ENCODE assay signal across 1 cellular context in genomic region chr1:52702886-52703787, GRCh38.
TF ChIP-seq lines count a peak whose summit lies in the region.

No MANE protein-coding gene starts in this region.

TF ChIP-seq in K562, 482 proteins besides CTCF, POLR2A, EP300 and RAD21 (continued from another document and continues in another):
- TF ChIP-seq GABPB1 (CRISPR knock-in tag; IDR thresholded peaks at IDR 0.05) (peak; percentile 63; the same call in 1 of the 2 replicates), GMEB1 (CRISPR knock-in tag; IDR thresholded peaks at IDR 0.05) (0 out of 2 replicates have a peak, but pooled peaks have one; percentile 47), TFE3 (CRISPR knock-in tag; IDR thresholded peaks at IDR 0.05) (peak; percentile 94), TAF1 (IDR thresholded peaks at IDR 0.05; ENCODE audit: control insufficient read depth, extremely low read depth, insufficient read depth, low read length, severe bottlenecking) (peak; percentile 26), ZNF282 (CRISPR knock-in tag; IDR thresholded peaks at IDR 0.05) (no peak), NKRF (IDR thresholded peaks at IDR 0.05; ENCODE audit: borderline replicate concordance) (peak; percentile 95), CXXC5 (CRISPR knock-in tag; IDR thresholded peaks at IDR 0.05) (peak; percentile 95), PYGO2 (tag; IDR thresholded peaks at IDR 0.05) (no peak), HDAC8 (tag; IDR thresholded peaks at IDR 0.05) (peak; percentile 88), ZBTB49 (CRISPR knock-in tag; IDR thresholded peaks at IDR 0.05; ENCODE audit: borderline replicate concordance) (no peak), SP2 (IDR thresholded peaks at IDR 0.05; ENCODE audit: extremely low read depth, low read depth, low read length, poor library complexity, severe bottlenecking) (peak; percentile 55), ZNF175 (CRISPR knock-in tag; IDR thresholded peaks at IDR 0.05; ENCODE audit: low read depth) (peak; percentile 79; the same call in 1 of the 2 replicates), NFIC (IDR thresholded peaks at IDR 0.05) (0 out of 2 replicates have a peak, but pooled peaks have one; percentile 16), ZNF395 (CRISPR knock-in tag; IDR thresholded peaks at IDR 0.05) (peak; percentile 70), ARID1B (IDR thresholded peaks at IDR 0.05) (peak; percentile 39), ZFP91 (CRISPR knock-in tag; IDR thresholded peaks at IDR 0.05) (peak; percentile 70; the same call in 1 of the 2 replicates), MTA3 (IDR thresholded peaks at IDR 0.05; ENCODE audit: borderline replicate concordance) (peak; percentile 80; the same call in 1 of the 2 replicates), JUND (IDR thresholded peaks at IDR 0.05; ENCODE audit: borderline replicate concordance, low read depth, low read length) (peak; percentile 93), JUND (tag; IDR thresholded peaks at IDR 0.05; ENCODE audit: borderline replicate concordance, low read depth, low read length) (peak; percentile 93; the same call in 2 of the 3 replicates), RAD51 (IDR thresholded peaks at IDR 0.05; ENCODE audit: borderline replicate concordance, low read depth) (peak; percentile 95), PHF8 (IDR thresholded peaks at IDR 0.05; ENCODE audit: borderline replicate concordance, low read length) (peak; percentile 62; the same call in 1 of the 2 replicates), DPF2 (IDR thresholded peaks at IDR 0.05) (peak; percentile 76), ZNF431 (CRISPR knock-in tag; IDR thresholded peaks at IDR 0.05) (peak; percentile 69; the same call in 1 of the 2 replicates), RBM25 (IDR thresholded peaks at IDR 0.05; ENCODE audit: low read depth, low read length, severe bottlenecking) (peak; percentile 90), KLF1 (tag; IDR thresholded peaks at IDR 0.05) (peak; percentile 61; the same call in 1 of the 2 replicates), TSHZ1 (CRISPR knock-in tag; IDR thresholded peaks at IDR 0.05) (no peak), TOE1 (IDR thresholded peaks at IDR 0.05; ENCODE audit: borderline replicate concordance) (peak; percentile 95), TOE1 (CRISPR knock-in tag; IDR thresholded peaks at IDR 0.05; ENCODE audit: borderline replicate concordance, low read depth) (peak; percentile 88; the same call in 1 of the 2 replicates), ZNF766 (CRISPR knock-in tag; conservative IDR thresholded peaks at IDR 0.05) (peak; percentile 48), FOXP1 (CRISPR knock-in tag; IDR thresholded peaks at IDR 0.05) (peak; percentile 60; the same call in 1 of the 2 replicates), CCAR2 (IDR thresholded peaks at IDR 0.05; ENCODE audit: low read depth, low read length) (no peak)
- TF ChIP-seq, protein P1, sequence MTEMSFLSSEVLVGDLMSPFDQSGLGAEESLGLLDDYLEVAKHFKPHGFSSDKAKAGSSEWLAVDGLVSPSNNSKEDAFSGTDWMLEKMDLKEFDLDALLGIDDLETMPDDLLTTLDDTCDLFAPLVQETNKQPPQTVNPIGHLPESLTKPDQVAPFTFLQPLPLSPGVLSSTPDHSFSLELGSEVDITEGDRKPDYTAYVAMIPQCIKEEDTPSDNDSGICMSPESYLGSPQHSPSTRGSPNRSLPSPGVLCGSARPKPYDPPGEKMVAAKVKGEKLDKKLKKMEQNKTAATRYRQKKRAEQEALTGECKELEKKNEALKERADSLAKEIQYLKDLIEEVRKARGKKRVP (CRISPR knock-in tag; IDR thresholded peaks at IDR 0.05), result 0 out of 2 replicates have a peak, but pooled peaks have one; percentile 10
- TF ChIP-seq, protein P2, sequence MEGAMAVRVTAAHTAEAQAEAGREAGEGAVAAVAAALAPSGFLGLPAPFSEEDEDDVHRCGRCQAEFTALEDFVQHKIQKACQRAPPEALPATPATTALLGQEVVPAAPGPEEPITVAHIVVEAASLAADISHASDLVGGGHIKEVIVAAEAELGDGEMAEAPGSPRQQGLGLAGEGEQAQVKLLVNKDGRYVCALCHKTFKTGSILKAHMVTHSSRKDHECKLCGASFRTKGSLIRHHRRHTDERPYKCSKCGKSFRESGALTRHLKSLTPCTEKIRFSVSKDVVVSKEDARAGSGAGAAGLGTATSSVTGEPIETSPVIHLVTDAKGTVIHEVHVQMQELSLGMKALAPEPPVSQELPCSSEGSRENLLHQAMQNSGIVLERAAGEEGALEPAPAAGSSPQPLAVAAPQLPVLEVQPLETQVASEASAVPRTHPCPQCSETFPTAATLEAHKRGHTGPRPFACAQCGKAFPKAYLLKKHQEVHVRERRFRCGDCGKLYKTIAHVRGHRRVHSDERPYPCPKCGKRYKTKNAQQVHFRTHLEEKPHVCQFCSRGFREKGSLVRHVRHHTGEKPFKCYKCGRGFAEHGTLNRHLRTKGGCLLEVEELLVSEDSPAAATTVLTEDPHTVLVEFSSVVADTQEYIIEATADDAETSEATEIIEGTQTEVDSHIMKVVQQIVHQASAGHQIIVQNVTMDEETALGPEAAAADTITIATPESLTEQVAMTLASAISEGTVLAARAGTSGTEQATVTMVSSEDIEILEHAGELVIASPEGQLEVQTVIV (CRISPR knock-in tag; IDR thresholded peaks at IDR 0.05; ENCODE audit: borderline replicate concordance), result 0 out of 2 replicates have a peak, but pooled peaks have one; percentile 25
